In the genomic region with DNA sequence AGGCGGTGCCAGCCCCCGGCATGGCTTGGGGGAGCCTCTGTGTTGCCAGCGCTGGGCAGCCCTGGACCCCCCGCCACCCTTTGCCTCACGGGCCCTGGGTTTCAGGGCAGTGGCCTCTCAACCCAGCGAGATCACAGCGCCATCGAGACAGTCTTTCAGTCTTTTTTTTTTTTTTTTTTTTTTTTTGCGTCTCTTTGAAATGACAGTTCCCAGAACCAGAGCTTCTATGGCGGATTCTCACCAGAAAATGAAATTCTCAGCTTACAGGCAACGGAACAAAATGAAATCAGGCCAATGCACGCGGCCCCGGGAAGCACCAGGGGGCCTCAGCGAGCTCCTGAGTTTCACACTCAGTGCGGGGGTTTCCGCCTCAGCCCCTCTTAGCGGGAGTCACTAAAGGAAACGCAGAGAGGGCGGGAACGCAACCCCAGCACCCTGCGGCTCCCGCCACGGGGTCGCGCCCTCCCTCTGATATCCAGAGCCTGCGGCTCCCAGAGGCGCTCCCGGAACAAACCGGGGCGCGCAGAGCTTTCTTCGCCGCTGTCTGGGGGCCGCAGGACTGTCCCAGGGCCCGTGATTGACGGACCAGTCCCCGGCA, we compare ENCODE assay signal across 8 cellular contexts. TPM values are rescaled to one million over a fixed set of nuclear protein-coding genes. Genes with fewer than 3 reads are reported as not detected.
DNase-seq lines count a peak whose midpoint lies in the region; ATAC-seq and TF ChIP-seq lines count a peak whose summit lies in the region.

No MANE protein-coding gene starts in this region.

- H3K4me1 ChIP-seq in BLaER1 (peaks cover 53% of the 10 kb centered on the region), HAP-1 (peaks cover 21% of the 10 kb centered on the region)

- peak overlapping the region; percentile 66 for H3K4me3 ChIP-seq in BLaER1
- peak overlapping the region; percentile 29 for H3K4me3 ChIP-seq in HAP-1
- peak overlapping the region; percentile 32 for H3K4me3 ChIP-seq in epithelial cell of esophagus (ENCODE audit: low read length)

- in situ Hi-C loops in HAP-1 (cut with MboI; ENCODE audit: low sequenced_read_pairs), result no loop called here

- H3K27ac ChIP-seq in BLaER1, result peak overlapping the region; percentile 53

- H3K27me3 ChIP-seq in BLaER1 (peaks cover 66% of the 10 kb centered on the region), HAP-1 (ENCODE audit: low read depth) (no peaks in the 10 kb centered on the region)

- H3K36me3 ChIP-seq in BLaER1, result no peaks in the 10 kb centered on the region
- no peaks in the 10 kb centered on the region for H3K36me3 ChIP-seq in HAP-1 (replicated peaks)

- peak; percentile 81 to 91 for DNase-seq in HAP-1 (ENCODE audit: low spot score in 2 of 2)
- peak; percentile 77 for DNase-seq in NCI-H82 (lab: John Stamatoyannopoulos, UW)
- peak; percentile 78 for DNase-seq in activated T-cell treated with anti-CD3 and anti-CD28 coated beads for 24 hours (ENCODE audit: low read depth)
- peak; percentile 25 for DNase-seq in epithelial cell of esophagus (ENCODE audit: low read depth)
- peak; percentile 77 for DNase-seq in mucosa of gallbladder (ENCODE audit: low spot score)
- peak; percentile 58 to 75 for DNase-seq in stimulated activated CD8-positive, alpha-beta memory T cell treated with anti-CD3 and anti-CD28 coated beads, Interleukin-4, amount 100 ng/mL, for 1 hour (ENCODE audit: low read depth in 2 of 2, low spot score in 1 of 2)

- no peaks in the 10 kb centered on the region for H3K9me3 ChIP-seq in BLaER1
- H3K9me3 ChIP-seq in HAP-1, result no peaks in the 10 kb centered on the region

- ATAC-seq in GM19455 (IDR thresholded peaks at IDR 0.05; ENCODE audit: unreplicated experiment), result no peak

- peak overlapping the region; percentile 67 for H3K9ac ChIP-seq in BLaER1

- peaks cover 11% of the 10 kb centered on the region; the same call in 1 of the 2 replicates for H4K20me1 ChIP-seq in BLaER1

- TF ChIP-seq CTCF in epithelial cell of esophagus (IDR thresholded peaks at IDR 0.05; ENCODE audit: insufficient read depth, low read depth, low read length, missing control alignments), result peak; percentile 62

- H3K4me2 ChIP-seq in BLaER1, result peak overlapping the region; percentile 97

RNA-seq across cellular contexts. Expression of a gene that starts 8.0 kb away (rescaled TPM):
- 583 TPM for total RNA-seq in mucosa of gallbladder

Comparison
In these comparisons a context has a peak if more than half of its experiments do, and no peak if none do; other contexts are left out.
1. DNase-seq: peak in every context shown above with its lines; median percentile 86 in HAP-1; 78 in activated T-cell treated with anti-CD3 and anti-CD28 coated beads for 24 hours; 77 in NCI-H82; 77 in mucosa of gallbladder; 66 in stimulated activated CD8-positive, alpha-beta memory T cell treated with anti-CD3 and anti-CD28 coated beads, Interleukin-4, amount 100 ng/mL, for 1 hour; 25 in epithelial cell of esophagus.